ENCODE assay signal across 8 cellular contexts in genomic region chr11:96389604-96390402, GRCh38. TPM values are rescaled to one million over a fixed set of nuclear protein-coding genes. Genes with fewer than 3 reads are reported as not detected.
DNase-seq lines count a peak whose midpoint lies in the region; ATAC-seq, FAIRE-seq and TF ChIP-seq lines count a peak whose summit lies in the region.

Gene CCDC82 (minus strand): TSS chr11:96389912. CDS start chr11:96384747, 5,165 bp downstream.
Gene JRKL (plus strand): TSS chr11:96390013. CDS start chr11:96390650, 637 bp downstream.

- H3K9ac ChIP-seq in neural cell (ENCODE audit: low read length) = peak within 1 kb of the TSS; percentile 91

- H3K9me2 ChIP-seq in neural cell (ENCODE audit: insufficient read depth, low read length) = no peaks in the 10 kb centered on the region

- H3K4me1 Mint-ChIP-seq in stimulated activated naive CD8-positive, alpha-beta T cell treated with anti-CD3 and anti-CD28 coated beads, Interleukin-15, amount 100 ng/mL, for 72 hours = peaks cover 47% of the 10 kb centered on the region

- H4K20me1 ChIP-seq in neural cell (ENCODE audit: insufficient read depth) = no peaks in the 10 kb centered on the region

- peak; percentile 71 for FAIRE-seq in H54 (lab: Jason Lieb, UNC)

- no peaks in the 10 kb centered on the region for H3F3A ChIP-seq in neural cell (ENCODE audit: insufficient read depth, low read length, poor library complexity, severe bottlenecking)

- peak within 1 kb of the TSS; percentile 95 for H3K4me2 ChIP-seq in neural cell (ENCODE audit: low read length)

- peak within 1 kb of the TSS; percentile 88 to 93 for H3K4me3 Mint-ChIP-seq in stimulated activated naive CD8-positive, alpha-beta T cell treated with anti-CD3 and anti-CD28 coated beads, Interleukin-15, amount 100 ng/mL, for 72 hours

- CTCF ChIA-PET in RWPE1 (lab: Yijun Ruan, JAX) = interaction anchor here (0.9 kb wide), 1 partner anchor 47 kb away, joined by 4 read pairs; the partner anchor contains the start of gene MAML2

- TF ChIP-seq CTCF in RWPE1 (conservative IDR thresholded peaks at IDR 0.05; ENCODE audit: low read depth) (no peak), neural cell (IDR thresholded peaks at IDR 0.05; ENCODE audit: poor library complexity, severe bottlenecking) (peak; percentile 28)

- DNase-seq in ELF-1 (ENCODE audit: low read depth, low spot score) (peak; percentile 98), H54 (ENCODE audit: insufficient read length, low spot score) (peak; percentile 57), LoVo (ENCODE audit: low spot score) (peak; percentile 92), RWPE1 (ENCODE audit: low spot score) (peak; percentile 97), fibroblast of the conjunctiva (ENCODE audit: low read depth) (peak; percentile 88)
- peak; percentile 98 for DNase-seq in activated T-helper 9 cell treated with anti-CD3 and anti-CD28 coated beads, Interleukin-2, amount 50 U/mL, for 16 hours (ENCODE audit: low read depth)
- peak; percentile 98 for DNase-seq in stimulated activated naive CD8-positive, alpha-beta T cell treated with anti-CD3 and anti-CD28 coated beads, Interleukin-15, amount 100 ng/mL, for 72 hours

- no peaks in the 10 kb centered on the region for H3K9me3 ChIP-seq in neural cell (ENCODE audit: low read length)

- H3K4me3 ChIP-seq in neural cell (ENCODE audit: low read length) = peak within 1 kb of the TSS; percentile 84

- peaks cover 34% of the 10 kb centered on the region for H3K79me2 ChIP-seq in neural cell (replicated peaks; ENCODE audit: insufficient read depth, low read length)

- POLR2A ChIA-PET in RWPE1 (lab: Yijun Ruan, JAX; ENCODE audit: low non-redundant PET) = no interaction called here

- H3K36me3 ChIP-seq in neural cell (ENCODE audit: insufficient read depth, low read length) = no peaks in the 10 kb centered on the region

- no peaks in the 10 kb centered on the region for H3K27me3 Mint-ChIP-seq in stimulated activated naive CD8-positive, alpha-beta T cell treated with anti-CD3 and anti-CD28 coated beads, Interleukin-15, amount 100 ng/mL, for 72 hours

- peak; percentile 41 for TF ChIP-seq RAD21 in neural cell (conservative IDR thresholded peaks at IDR 0.05)

- TF ChIP-seq EP300 in neural cell (conservative IDR thresholded peaks at IDR 0.05; ENCODE audit: poor library complexity, severe bottlenecking) = peak; percentile 37

- H2AFZ ChIP-seq in neural cell (ENCODE audit: low read depth, low read length) = peak within 1 kb of the TSS; percentile 80

- TF ChIP-seq POLR2A in H54 (IDR thresholded peaks at IDR 0.05; ENCODE audit: low read depth, low read length) = peak; percentile 65; the same call in 1 of the 2 replicates

- peak; percentile 97 for ATAC-seq in stimulated activated naive CD8-positive, alpha-beta T cell treated with anti-CD3 and anti-CD28 coated beads, Interleukin-15, amount 100 ng/mL, for 72 hours

- peak within 1 kb of the TSS; percentile 89 to 93 for H3K27ac Mint-ChIP-seq in stimulated activated naive CD8-positive, alpha-beta T cell treated with anti-CD3 and anti-CD28 coated beads, Interleukin-15, amount 100 ng/mL, for 72 hours

- peak within 1 kb of the TSS; percentile 89 for H3K27ac ChIP-seq in RWPE1
- peak within 1 kb of the TSS; percentile 87 for H3K27ac ChIP-seq in neural cell (ENCODE audit: low read length)

- H3K27me3 ChIP-seq in neural cell (ENCODE audit: insufficient read depth, low read depth, low read length) = no peaks in the 10 kb centered on the region

- no peaks in the 10 kb centered on the region for H3K9me3 Mint-ChIP-seq in stimulated activated naive CD8-positive, alpha-beta T cell treated with anti-CD3 and anti-CD28 coated beads, Interleukin-15, amount 100 ng/mL, for 72 hours

TF ChIP-seq in neural cell, 6 proteins besides CTCF, POLR2A, EP300 and RAD21:
- peak; percentile 84 for TF ChIP-seq TAF1 (IDR thresholded peaks at IDR 0.05; ENCODE audit: low read depth)
- TF ChIP-seq MXI1 (conservative IDR thresholded peaks at IDR 0.05; ENCODE audit: poor library complexity, severe bottlenecking) = peak; percentile 59
- peak; percentile 38 for TF ChIP-seq SMC3 (conservative IDR thresholded peaks at IDR 0.05; ENCODE audit: poor library complexity)
- no peak for TF ChIP-seq EZH2 (IDR thresholded peaks at IDR 0.05; ENCODE audit: borderline replicate concordance, insufficient read depth, low read length, poor library complexity, severe bottlenecking)
- TF ChIP-seq REST (IDR thresholded peaks at IDR 0.05; ENCODE audit: borderline replicate concordance) = no peak
- TF ChIP-seq POLR2AphosphoS5 (IDR thresholded peaks at IDR 0.05) = peak; percentile 94

RNA-seq across cellular contexts. Expression of gene CCDC82, which starts in this region (rescaled TPM):
- 206 and 238 TPM in 2 replicates for polyA plus RNA-seq in neural cell
- 117 and 129 TPM in 2 replicates for polyA minus RNA-seq in neural cell

RNA-seq across cellular contexts. Expression of gene JRKL, which starts in this region (rescaled TPM):
- polyA plus RNA-seq in neural cell = 3.1 and 3.5 TPM in 2 replicates
- 7.8 and 12.2 TPM in 2 replicates for polyA minus RNA-seq in neural cell

Comparison
In these comparisons a context has a peak if more than half of its experiments do, and no peak if none do; other contexts are left out.
1. Peak in every context shown above with its lines: DNase-seq, ATAC-seq, H3K4me3 ChIP-seq and H3K27ac ChIP-seq.